Comparison of ENCODE assay signal across 1 cellular context in the genomic region with DNA sequence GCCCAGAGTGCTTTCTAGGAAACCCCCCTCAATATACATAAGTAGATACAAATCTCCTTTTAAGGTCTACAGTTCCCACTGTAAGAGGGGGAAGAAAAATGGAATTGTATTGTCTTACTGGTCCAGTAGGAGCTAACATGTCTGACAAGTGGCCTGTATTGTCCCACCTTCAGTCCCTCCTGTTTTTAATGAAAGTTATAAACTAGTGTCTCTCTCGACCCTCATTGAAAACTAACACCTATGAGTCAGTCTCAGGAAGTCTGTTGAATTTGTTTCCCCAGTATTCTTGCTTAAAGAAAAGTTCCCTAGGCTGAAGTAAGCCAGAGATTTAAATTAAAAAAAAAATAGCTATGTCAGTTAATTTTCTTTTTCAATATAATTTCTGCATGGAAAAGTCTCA.
TF ChIP-seq lines count a peak whose summit lies in the region.

No MANE protein-coding gene starts in this region.

TF ChIP-seq in IMR-90, 13 proteins besides CTCF, POLR2A, EP300 and RAD21:
- TF ChIP-seq CHD1 (IDR thresholded peaks at IDR 0.05; ENCODE audit: low read depth, low read length) (no peak), FOS (IDR thresholded peaks at IDR 0.05; ENCODE audit: low read depth, low read length) (no peak), RCOR1 (IDR thresholded peaks at IDR 0.05; ENCODE audit: insufficient replicate concordance, low read length) (no peak)
TF ChIP-seq in IMR-90: peak in this region for 0.
